Comparison of ENCODE assay signal across 1 cellular context in the genomic region with DNA sequence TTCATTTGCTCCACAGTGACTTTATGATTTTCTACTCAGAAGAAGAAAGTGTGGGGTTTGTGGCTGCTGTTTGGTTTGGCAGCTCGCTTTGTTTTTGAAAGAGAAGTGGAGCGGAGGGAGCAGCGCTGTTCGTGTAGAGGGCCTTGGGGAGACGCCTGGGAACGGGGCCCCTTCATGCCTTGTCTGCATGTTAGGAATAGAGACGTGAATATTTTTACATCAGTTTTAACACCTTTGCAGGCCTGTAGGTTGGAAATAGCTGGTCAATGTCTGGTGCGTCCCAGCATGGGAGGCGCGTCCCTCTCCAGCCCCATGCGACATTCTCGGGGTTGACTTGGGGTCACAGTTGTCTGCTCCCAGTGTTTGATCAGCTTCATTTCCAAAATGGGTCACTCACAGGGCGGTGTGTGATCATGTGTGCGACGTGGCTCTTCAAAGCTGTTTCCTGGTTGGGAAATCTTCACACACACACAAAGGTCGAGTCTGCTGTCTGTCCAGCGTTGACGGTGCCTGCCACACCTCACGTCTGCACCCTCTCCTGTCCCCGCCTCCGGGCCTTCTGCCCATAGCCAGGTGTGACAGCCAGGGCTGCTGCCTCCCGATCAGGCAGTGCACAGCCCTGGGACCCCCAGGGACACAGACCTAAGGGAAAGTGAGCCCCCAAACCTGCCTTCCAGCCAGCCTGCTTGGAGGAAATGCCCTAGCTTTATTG.
TF ChIP-seq lines count a peak whose summit lies in the region.

No MANE protein-coding gene starts in this region.

TF ChIP-seq in HepG2, 621 proteins besides CTCF, POLR2A, EP300 and RAD21 (continued from another document and continues in another):
- TF ChIP-seq, protein P1, sequence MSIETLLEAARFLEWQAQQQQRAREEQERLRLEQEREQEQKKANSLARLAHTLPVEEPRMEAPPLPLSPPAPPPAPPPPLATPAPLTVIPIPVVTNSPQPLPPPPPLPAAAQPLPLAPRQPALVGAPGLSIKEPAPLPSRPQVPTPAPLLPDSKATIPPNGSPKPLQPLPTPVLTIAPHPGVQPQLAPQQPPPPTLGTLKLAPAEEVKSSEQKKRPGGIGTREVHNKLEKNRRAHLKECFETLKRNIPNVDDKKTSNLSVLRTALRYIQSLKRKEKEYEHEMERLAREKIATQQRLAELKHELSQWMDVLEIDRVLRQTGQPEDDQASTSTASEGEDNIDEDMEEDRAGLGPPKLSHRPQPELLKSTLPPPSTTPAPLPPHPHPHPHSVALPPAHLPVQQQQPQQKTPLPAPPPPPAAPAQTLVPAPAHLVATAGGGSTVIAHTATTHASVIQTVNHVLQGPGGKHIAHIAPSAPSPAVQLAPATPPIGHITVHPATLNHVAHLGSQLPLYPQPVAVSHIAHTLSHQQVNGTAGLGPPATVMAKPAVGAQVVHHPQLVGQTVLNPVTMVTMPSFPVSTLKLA (IDR thresholded peaks at IDR 0.05) = peak; percentile 32; the same call in 1 of the 2 replicates
- no peak for TF ChIP-seq ZNF660 (CRISPR knock-in tag; IDR thresholded peaks at IDR 0.05; ENCODE audit: borderline replicate concordance, low read depth)
- no peak for TF ChIP-seq SNRNP70 (IDR thresholded peaks at IDR 0.05; ENCODE audit: low read depth, low read length)
- peak; percentile 85; the same call in 1 of the 2 replicates for TF ChIP-seq ZNF761 (CRISPR knock-in tag; conservative IDR thresholded peaks at IDR 0.05)
- TF ChIP-seq SRF (IDR thresholded peaks at IDR 0.05; ENCODE audit: low read depth, low read length) = 0 out of 2 replicates have a peak, but pooled peaks have one; percentile 67
- TF ChIP-seq, protein P2, sequence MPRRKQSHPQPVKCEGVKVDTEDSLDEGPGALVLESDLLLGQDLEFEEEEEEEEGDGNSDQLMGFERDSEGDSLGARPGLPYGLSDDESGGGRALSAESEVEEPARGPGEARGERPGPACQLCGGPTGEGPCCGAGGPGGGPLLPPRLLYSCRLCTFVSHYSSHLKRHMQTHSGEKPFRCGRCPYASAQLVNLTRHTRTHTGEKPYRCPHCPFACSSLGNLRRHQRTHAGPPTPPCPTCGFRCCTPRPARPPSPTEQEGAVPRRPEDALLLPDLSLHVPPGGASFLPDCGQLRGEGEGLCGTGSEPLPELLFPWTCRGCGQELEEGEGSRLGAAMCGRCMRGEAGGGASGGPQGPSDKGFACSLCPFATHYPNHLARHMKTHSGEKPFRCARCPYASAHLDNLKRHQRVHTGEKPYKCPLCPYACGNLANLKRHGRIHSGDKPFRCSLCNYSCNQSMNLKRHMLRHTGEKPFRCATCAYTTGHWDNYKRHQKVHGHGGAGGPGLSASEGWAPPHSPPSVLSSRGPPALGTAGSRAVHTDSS (CRISPR knock-in tag; conservative IDR thresholded peaks at IDR 0.05) = no peak
- TF ChIP-seq RXRB (CRISPR knock-in tag; IDR thresholded peaks at IDR 0.05; ENCODE audit: borderline replicate concordance) = peak; percentile 99
- peak; percentile 98 for TF ChIP-seq TRIM24 (CRISPR knock-in tag; IDR thresholded peaks at IDR 0.05)
- peak; percentile 90 for TF ChIP-seq ZSCAN25 (CRISPR knock-in tag; IDR thresholded peaks at IDR 0.05)
- 0 out of 2 replicates have a peak, but pooled peaks have one; percentile 28 for TF ChIP-seq SATB2 (CRISPR knock-in tag; IDR thresholded peaks at IDR 0.05)
- peak; percentile 44; the same call in 1 of the 2 replicates for TF ChIP-seq THAP7 (CRISPR knock-in tag; IDR thresholded peaks at IDR 0.05)
- TF ChIP-seq ZNF569 (CRISPR knock-in tag; IDR thresholded peaks at IDR 0.05; ENCODE audit: borderline replicate concordance) = no peak
- peak; percentile 89 for TF ChIP-seq FOSL2 (CRISPR knock-in tag; IDR thresholded peaks at IDR 0.05)
- TF ChIP-seq PHF5A (CRISPR knock-in tag; IDR thresholded peaks at IDR 0.05; ENCODE audit: low read depth, unreplicated experiment) = peak; percentile 80
- TF ChIP-seq KLF16 (CRISPR knock-in tag; IDR thresholded peaks at IDR 0.05) = peak in 1 of 2 experiments; percentile 86; a peak in 2 of 4 replicates
- TF ChIP-seq ZNF484 (CRISPR knock-in tag; IDR thresholded peaks at IDR 0.05; ENCODE audit: borderline replicate concordance, low read depth) = no peak
- TF ChIP-seq ZSCAN12 (CRISPR knock-in tag; IDR thresholded peaks at IDR 0.05) = no peak
- peak; percentile 95 for TF ChIP-seq ZMAT3 (CRISPR knock-in tag; conservative IDR thresholded peaks at IDR 0.05)
- no peak for TF ChIP-seq ZNF446 (CRISPR knock-in tag; IDR thresholded peaks at IDR 0.05)
- no peak for TF ChIP-seq ZNF207 (IDR thresholded peaks at IDR 0.05; ENCODE audit: borderline replicate concordance)
- TF ChIP-seq LCORL (IDR thresholded peaks at IDR 0.05) = no peak
- TF ChIP-seq LCORL (CRISPR knock-in tag; IDR thresholded peaks at IDR 0.05) = peak; percentile 98
- no peak for TF ChIP-seq FOXP1 (IDR thresholded peaks at IDR 0.05)
- TF ChIP-seq FOXP1 (CRISPR knock-in tag; IDR thresholded peaks at IDR 0.05) = peak; percentile 90
- TF ChIP-seq, protein P3, sequence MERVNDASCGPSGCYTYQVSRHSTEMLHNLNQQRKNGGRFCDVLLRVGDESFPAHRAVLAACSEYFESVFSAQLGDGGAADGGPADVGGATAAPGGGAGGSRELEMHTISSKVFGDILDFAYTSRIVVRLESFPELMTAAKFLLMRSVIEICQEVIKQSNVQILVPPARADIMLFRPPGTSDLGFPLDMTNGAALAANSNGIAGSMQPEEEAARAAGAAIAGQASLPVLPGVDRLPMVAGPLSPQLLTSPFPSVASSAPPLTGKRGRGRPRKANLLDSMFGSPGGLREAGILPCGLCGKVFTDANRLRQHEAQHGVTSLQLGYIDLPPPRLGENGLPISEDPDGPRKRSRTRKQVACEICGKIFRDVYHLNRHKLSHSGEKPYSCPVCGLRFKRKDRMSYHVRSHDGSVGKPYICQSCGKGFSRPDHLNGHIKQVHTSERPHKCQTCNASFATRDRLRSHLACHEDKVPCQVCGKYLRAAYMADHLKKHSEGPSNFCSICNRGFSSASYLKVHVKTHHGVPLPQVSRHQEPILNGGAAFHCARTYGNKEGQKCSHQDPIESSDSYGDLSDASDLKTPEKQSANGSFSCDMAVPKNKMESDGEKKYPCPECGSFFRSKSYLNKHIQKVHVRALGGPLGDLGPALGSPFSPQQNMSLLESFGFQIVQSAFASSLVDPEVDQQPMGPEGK (CRISPR knock-in tag; IDR thresholded peaks at IDR 0.05) = peak; percentile 82
- TF ChIP-seq SETDB1 (CRISPR knock-in tag; IDR thresholded peaks at IDR 0.05; ENCODE audit: borderline replicate concordance) = no peak
- TF ChIP-seq HBP1 (CRISPR knock-in tag; IDR thresholded peaks at IDR 0.05; ENCODE audit: low read depth) = 0 out of 2 replicates have a peak, but pooled peaks have one; percentile 55
- TF ChIP-seq ZSCAN9 (CRISPR knock-in tag; IDR thresholded peaks at IDR 0.05; ENCODE audit: borderline replicate concordance) = peak; percentile 76; the same call in 1 of the 2 replicates
- TF ChIP-seq, protein P4, sequence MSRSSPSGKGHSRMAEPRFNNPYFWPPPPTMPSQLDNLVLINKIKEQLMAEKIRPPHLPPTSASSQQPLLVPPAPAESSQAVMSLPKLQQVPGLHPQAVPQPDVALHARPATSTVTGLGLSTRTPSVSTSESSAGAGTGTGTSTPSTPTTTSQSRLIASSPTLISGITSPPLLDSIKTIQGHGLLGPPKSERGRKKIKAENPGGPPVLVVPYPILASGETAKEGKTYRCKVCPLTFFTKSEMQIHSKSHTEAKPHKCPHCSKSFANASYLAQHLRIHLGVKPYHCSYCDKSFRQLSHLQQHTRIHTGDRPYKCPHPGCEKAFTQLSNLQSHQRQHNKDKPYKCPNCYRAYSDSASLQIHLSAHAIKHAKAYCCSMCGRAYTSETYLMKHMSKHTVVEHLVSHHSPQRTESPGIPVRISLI (CRISPR knock-in tag; IDR thresholded peaks at IDR 0.05; ENCODE audit: borderline replicate concordance) = peak; percentile 85; the same call in 1 of the 2 replicates
- TF ChIP-seq ZNF619 (CRISPR knock-in tag; IDR thresholded peaks at IDR 0.05) = peak; percentile 91; the same call in 1 of the 2 replicates
- TF ChIP-seq ZNF292 (CRISPR knock-in tag; IDR thresholded peaks at IDR 0.05; ENCODE audit: borderline replicate concordance, low read depth) = peak; percentile 100
- no peak for TF ChIP-seq SNAI1 (CRISPR knock-in tag; IDR thresholded peaks at IDR 0.05; ENCODE audit: borderline replicate concordance)
- TF ChIP-seq ZSCAN29 (CRISPR knock-in tag; conservative IDR thresholded peaks at IDR 0.05) = peak; percentile 84; the same call in 1 of the 2 replicates
- TF ChIP-seq, protein P5, sequence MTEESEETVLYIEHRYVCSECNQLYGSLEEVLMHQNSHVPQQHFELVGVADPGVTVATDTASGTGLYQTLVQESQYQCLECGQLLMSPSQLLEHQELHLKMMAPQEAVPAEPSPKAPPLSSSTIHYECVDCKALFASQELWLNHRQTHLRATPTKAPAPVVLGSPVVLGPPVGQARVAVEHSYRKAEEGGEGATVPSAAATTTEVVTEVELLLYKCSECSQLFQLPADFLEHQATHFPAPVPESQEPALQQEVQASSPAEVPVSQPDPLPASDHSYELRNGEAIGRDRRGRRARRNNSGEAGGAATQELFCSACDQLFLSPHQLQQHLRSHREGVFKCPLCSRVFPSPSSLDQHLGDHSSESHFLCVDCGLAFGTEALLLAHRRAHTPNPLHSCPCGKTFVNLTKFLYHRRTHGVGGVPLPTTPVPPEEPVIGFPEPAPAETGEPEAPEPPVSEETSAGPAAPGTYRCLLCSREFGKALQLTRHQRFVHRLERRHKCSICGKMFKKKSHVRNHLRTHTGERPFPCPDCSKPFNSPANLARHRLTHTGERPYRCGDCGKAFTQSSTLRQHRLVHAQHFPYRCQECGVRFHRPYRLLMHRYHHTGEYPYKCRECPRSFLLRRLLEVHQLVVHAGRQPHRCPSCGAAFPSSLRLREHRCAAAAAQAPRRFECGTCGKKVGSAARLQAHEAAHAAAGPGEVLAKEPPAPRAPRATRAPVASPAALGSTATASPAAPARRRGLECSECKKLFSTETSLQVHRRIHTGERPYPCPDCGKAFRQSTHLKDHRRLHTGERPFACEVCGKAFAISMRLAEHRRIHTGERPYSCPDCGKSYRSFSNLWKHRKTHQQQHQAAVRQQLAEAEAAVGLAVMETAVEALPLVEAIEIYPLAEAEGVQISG (CRISPR knock-in tag; IDR thresholded peaks at IDR 0.05) = peak; percentile 90
- TF ChIP-seq, protein P6, sequence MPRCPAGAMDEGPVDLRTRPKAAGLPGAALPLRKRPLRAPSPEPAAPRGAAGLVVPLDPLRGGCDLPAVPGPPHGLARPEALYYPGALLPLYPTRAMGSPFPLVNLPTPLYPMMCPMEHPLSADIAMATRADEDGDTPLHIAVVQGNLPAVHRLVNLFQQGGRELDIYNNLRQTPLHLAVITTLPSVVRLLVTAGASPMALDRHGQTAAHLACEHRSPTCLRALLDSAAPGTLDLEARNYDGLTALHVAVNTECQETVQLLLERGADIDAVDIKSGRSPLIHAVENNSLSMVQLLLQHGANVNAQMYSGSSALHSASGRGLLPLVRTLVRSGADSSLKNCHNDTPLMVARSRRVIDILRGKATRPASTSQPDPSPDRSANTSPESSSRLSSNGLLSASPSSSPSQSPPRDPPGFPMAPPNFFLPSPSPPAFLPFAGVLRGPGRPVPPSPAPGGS (CRISPR knock-in tag; IDR thresholded peaks at IDR 0.05) = peak; percentile 91
- peak; percentile 90 for TF ChIP-seq YEATS4 (CRISPR knock-in tag; IDR thresholded peaks at IDR 0.05; ENCODE audit: borderline replicate concordance)
- TF ChIP-seq CC2D1A (CRISPR knock-in tag; IDR thresholded peaks at IDR 0.05) = no peak
- peak; percentile 88 for TF ChIP-seq BHLHE40 (IDR thresholded peaks at IDR 0.05; ENCODE audit: low read length)
- no peak for TF ChIP-seq SYNCRIP (IDR thresholded peaks at IDR 0.05; ENCODE audit: insufficient read depth, low read depth, low read length)
- no peak for TF ChIP-seq MZF1 (CRISPR knock-in tag; IDR thresholded peaks at IDR 0.05; ENCODE audit: borderline replicate concordance)
- 0 out of 2 replicates have a peak, but pooled peaks have one; percentile 34 for TF ChIP-seq TAF1 (CRISPR knock-in tag; IDR thresholded peaks at IDR 0.05)
- TF ChIP-seq ADNP (CRISPR knock-in tag; IDR thresholded peaks at IDR 0.05) = no peak
- TF ChIP-seq PHF21A (CRISPR knock-in tag; IDR thresholded peaks at IDR 0.05) = peak; percentile 95
- TF ChIP-seq ZNF121 (CRISPR knock-in tag; IDR thresholded peaks at IDR 0.05) = 0 out of 2 replicates have a peak, but pooled peaks have one; percentile 21
- no peak for TF ChIP-seq ETV6 (CRISPR knock-in tag; conservative IDR thresholded peaks at IDR 0.05)
- TF ChIP-seq SALL2 (CRISPR knock-in tag; IDR thresholded peaks at IDR 0.05) = no peak
- TF ChIP-seq SMC3 (IDR thresholded peaks at IDR 0.05; ENCODE audit: low read length) = no peak
- no peak for TF ChIP-seq KLF9 (CRISPR knock-in tag; IDR thresholded peaks at IDR 0.05; ENCODE audit: low read depth)
- peak; percentile 71 for TF ChIP-seq ZNF777 (CRISPR knock-in tag; IDR thresholded peaks at IDR 0.05)
- TF ChIP-seq TCF12 (IDR thresholded peaks at IDR 0.05) = no peak
- peak; percentile 100 for TF ChIP-seq TCF12 (CRISPR knock-in tag; IDR thresholded peaks at IDR 0.05)
- TF ChIP-seq, protein P7, sequence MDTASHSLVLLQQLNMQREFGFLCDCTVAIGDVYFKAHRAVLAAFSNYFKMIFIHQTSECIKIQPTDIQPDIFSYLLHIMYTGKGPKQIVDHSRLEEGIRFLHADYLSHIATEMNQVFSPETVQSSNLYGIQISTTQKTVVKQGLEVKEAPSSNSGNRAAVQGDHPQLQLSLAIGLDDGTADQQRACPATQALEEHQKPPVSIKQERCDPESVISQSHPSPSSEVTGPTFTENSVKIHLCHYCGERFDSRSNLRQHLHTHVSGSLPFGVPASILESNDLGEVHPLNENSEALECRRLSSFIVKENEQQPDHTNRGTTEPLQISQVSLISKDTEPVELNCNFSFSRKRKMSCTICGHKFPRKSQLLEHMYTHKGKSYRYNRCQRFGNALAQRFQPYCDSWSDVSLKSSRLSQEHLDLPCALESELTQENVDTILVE (CRISPR knock-in tag; IDR thresholded peaks at IDR 0.05) = peak; percentile 71; the same call in 1 of the 2 replicates
- peak; percentile 92; the same call in 1 of the 2 replicates for TF ChIP-seq HOXD1 (CRISPR knock-in tag; IDR thresholded peaks at IDR 0.05)
- 0 out of 2 replicates have a peak, but pooled peaks have one; percentile 48 for TF ChIP-seq SP4 (CRISPR knock-in tag; IDR thresholded peaks at IDR 0.05)
- TF ChIP-seq TBX2 (CRISPR knock-in tag; IDR thresholded peaks at IDR 0.05; ENCODE audit: borderline replicate concordance) = peak; percentile 100
- TF ChIP-seq ZNF891 (CRISPR knock-in tag; IDR thresholded peaks at IDR 0.05) = 0 out of 2 replicates have a peak, but pooled peaks have one; percentile 46
